ENCODE assay signal across 8 cellular contexts in genomic region chr6:25007269-25007699, GRCh38.
DNase-seq lines count a peak whose midpoint lies in the region; ATAC-seq, FAIRE-seq and TF ChIP-seq lines count a peak whose summit lies in the region.

No MANE protein-coding gene starts in this region.

- TF ChIP-seq CTCF in adrenal gland (IDR thresholded peaks at IDR 0.05) = no peak

- H3K9me3 ChIP-seq in adrenal gland (replicated peaks in 1 of 3) = no peaks in the 10 kb centered on the region

- 68 to 84% (median 73%) methylated on average over 3 of the region's 3 CpGs for WGBS in adrenal gland, 4 donors

- peaks cover 66% of the 10 kb centered on the region for H3K4me1 Mint-ChIP-seq in stimulated activated memory B cell treated with anti-CD40 and anti-IgM and Interleukin-4, amounts not matched to agents 10 μg/mL and 1 μg/mL and 100 μg/mL, for 72 hours

- peak overlapping the region in 3 of 5 donors; percentile 1 to 65 (median 60) for H3K27ac ChIP-seq in adrenal gland

- no peaks in the 10 kb centered on the region for H3K27me3 ChIP-seq in adrenal gland

- H3K4me3 ChIP-seq in adrenal gland = no peak overlapping the region

- FAIRE-seq in GM19239 (lab: Jason Lieb, UNC) = peak; percentile 40

- intact Hi-C loops in adrenal gland (cut with DNase I) = no loop called here

- no peaks in the 10 kb centered on the region for H3K27me3 Mint-ChIP-seq in stimulated activated memory B cell treated with anti-CD40 and anti-IgM and Interleukin-4, amounts not matched to agents 10 μg/mL and 1 μg/mL and 100 μg/mL, for 72 hours

- H3K36me3 Mint-ChIP-seq in stimulated activated memory B cell treated with anti-CD40 and anti-IgM and Interleukin-4, amounts not matched to agents 10 μg/mL and 1 μg/mL and 100 μg/mL, for 72 hours = no peaks in the 10 kb centered on the region

- ATAC-seq in HG03460 (IDR thresholded peaks at IDR 0.05; ENCODE audit: unreplicated experiment) = peak; percentile 85
- ATAC-seq in stimulated activated memory B cell treated with anti-CD40 and anti-IgM and Interleukin-4, amounts not matched to agents 10 μg/mL and 1 μg/mL and 100 μg/mL, for 72 hours = peak; percentile 81

- H3K36me3 ChIP-seq in adrenal gland (replicated peaks in 1 of 2) = no peaks in the 10 kb centered on the region

- no peaks in the 10 kb centered on the region for H3K9me3 Mint-ChIP-seq in stimulated activated memory B cell treated with anti-CD40 and anti-IgM and Interleukin-4, amounts not matched to agents 10 μg/mL and 1 μg/mL and 100 μg/mL, for 72 hours

- DNase-seq in AML-193 (lab: John Stamatoyannopoulos, UW) (peak; percentile 32), GM19239 (ENCODE audit: insufficient read length, low spot score) (peak; percentile 9), adrenal gland (no peak), cerebellum (ENCODE audit: low spot score) (no peak), NCI-H2107 treated with DMSO at 0.1 percent for 48 hours (lab: John Stamatoyannopoulos, UW; ENCODE audit: unreplicated experiment) (no peak), GDM1 (lab: John Stamatoyannopoulos, UW) (no peak)

- TF ChIP-seq POLR2A in adrenal gland (IDR thresholded peaks at IDR 0.05) = no peak

- peak overlapping the region; percentile 78 for H3K27ac Mint-ChIP-seq in stimulated activated memory B cell treated with anti-CD40 and anti-IgM and Interleukin-4, amounts not matched to agents 10 μg/mL and 1 μg/mL and 100 μg/mL, for 72 hours

- peak overlapping the region; percentile 7 for H3K4me3 Mint-ChIP-seq in stimulated activated memory B cell treated with anti-CD40 and anti-IgM and Interleukin-4, amounts not matched to agents 10 μg/mL and 1 μg/mL and 100 μg/mL, for 72 hours

- peaks cover 0 to 16% of the 10 kb centered on the region in 2 donors for H3K4me1 ChIP-seq in adrenal gland (replicated peaks in 1 of 2)

Comparison
In these comparisons a context has a peak if more than half of its experiments do, and no peak if none do; other contexts are left out.
1. DNase-seq: peak in AML-193 (2 of 2) and GM19239 (single experiment); none in adrenal gland (0 of 7), cerebellum (single experiment), NCI-H2107 treated with DMSO at 0.1 percent for 48 hours (single experiment) and GDM1 (single experiment).